ENCODE assay signal across 21 cellular contexts in the genomic region with DNA sequence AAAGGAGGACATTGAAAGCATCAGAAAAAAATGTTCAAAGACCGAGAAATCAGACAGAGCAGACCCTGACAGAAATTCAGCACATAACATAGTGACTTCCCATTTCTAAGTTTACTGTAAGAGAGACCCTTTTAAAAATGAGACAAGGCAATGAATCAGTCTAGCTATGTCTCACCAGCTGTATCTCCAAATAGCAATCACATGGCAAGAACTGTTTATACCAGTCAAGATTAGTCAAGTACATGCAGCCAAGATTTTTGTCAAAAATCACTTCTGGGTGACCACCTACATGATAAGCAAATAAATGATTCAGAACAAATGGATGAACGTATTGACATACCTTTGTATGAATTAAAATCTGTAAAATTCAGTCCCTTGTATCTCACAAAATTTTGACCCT.
"Had no signal": no experiment of that assay in that cellular context is flagged by ENCODE, and none has a peak within 500 bp of the region (broad histone marks: within the 10 kb centered on the region; RNA-seq: fewer than 3 reads in every experiment).

No MANE protein-coding gene starts in this region.

- ATAC-seq: activated CD8-positive, alpha-beta T cell treated with anti-CD3 and anti-CD28 coated beads for 36 hours; activated T-cell treated with anti-CD3 and anti-CD28 coated beads, Interleukin-2, amount 50 U/mL, for 72 hours; activated T-helper 17 cell treated with anti-CD3 and anti-CD28 coated beads, Interleukin-2, amount 50 U/mL, for 72 hours; body of pancreas; K562 had no signal

- DNase-seq: activated CD4-positive, alpha-beta T cell treated with anti-CD3 and anti-CD28 coated beads, Interleukin-2, amount 10 ng/mL, durations not matched to agents 24 days and 14 days; activated CD4-positive, alpha-beta T cell treated with anti-CD3 and anti-CD28 coated beads, Interleukin-2, amount 50 U/mL, for 4 hours; activated CD8-positive, alpha-beta T cell treated with anti-CD3 and anti-CD28 coated beads for 36 hours; activated effector memory CD4-positive, alpha-beta T cell treated with anti-CD3 and anti-CD28 coated beads, Interleukin-2, amount 50 U/mL, for 16 hours; activated naive CD4-positive, alpha-beta T cell treated with Interleukin-2 at 50 U/mL for 16 hours; activated naive CD8-positive, alpha-beta T cell treated with anti-CD3 and anti-CD28 coated beads, Interleukin-2, amount 10 ng/mL, durations not matched to agents 7 days and 5 days; activated T-cell treated with anti-CD3 and anti-CD28 coated beads, Interleukin-2, amount 50 U/mL, for 1 hour; activated T-cell treated with anti-CD3 and anti-CD28 coated beads, Interleukin-2, amount 50 U/mL, for 72 hours; amygdala; body of pancreas; NCI-H1105; NCI-H1417 treated with DMSO at 0.1 percent for 48 hours; NCI-H187 treated with DMSO at 0.1 percent for 48 hours; NCI-H2081; NCI-H510A; NCI-H526; NCI-H748 treated with DMSO at 0.1 percent for 48 hours; NK-92 treated with Interleukin-12 subunit alpha and Interleukin-12 subunit beta, amount 100 ng/mL, for 24 hours; Right ventricle myocardium superior had no signal
